Comparison of ENCODE assay signal across 26 cellular contexts in the genomic region with DNA sequence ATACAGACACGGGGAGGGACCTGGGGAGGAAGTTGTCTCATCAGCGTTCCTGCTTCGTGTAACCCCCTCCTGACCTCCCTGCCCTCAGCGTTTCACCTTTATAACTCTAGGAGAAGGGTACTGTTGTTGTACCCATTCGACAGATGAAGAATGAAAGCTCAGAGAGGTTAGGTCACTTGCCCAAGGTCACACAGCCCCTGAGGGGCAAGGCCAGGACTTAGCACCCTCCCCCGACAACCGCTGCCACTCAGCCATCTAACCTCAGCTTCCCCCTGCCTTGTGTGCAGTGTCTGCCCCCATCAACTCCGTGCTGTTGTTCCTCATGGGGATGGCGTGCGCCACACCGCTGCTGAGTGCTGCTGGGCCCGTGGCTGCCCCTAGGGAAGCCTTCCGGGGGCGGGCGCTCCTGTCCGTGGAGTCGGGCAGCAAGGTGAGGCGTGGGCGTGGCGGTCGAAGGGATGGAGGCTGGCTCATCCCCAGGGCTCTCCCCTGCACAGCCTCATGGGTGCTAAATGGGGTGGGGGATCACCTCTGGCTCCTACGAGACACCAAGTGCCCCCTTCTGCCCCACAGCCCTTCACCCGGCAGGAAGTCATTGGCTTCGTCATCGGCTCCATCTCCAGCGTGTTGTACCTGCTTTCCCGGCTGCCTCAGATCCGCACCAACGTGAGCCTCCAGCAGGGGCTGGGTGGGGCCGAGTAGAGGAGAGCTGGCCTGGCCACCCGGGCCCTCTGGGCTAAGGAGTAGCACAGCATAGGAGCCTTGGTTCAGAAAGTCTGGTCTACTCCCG. TPM values are rescaled to one million over a fixed set of nuclear protein-coding genes. Genes with fewer than 3 reads are reported as not detected.
DNase-seq lines count a peak whose midpoint lies in the region; ATAC-seq and TF ChIP-seq lines count a peak whose summit lies in the region.
"Had no signal": no experiment of that assay in that cellular context is flagged by ENCODE, and none has a peak within 500 bp of the region (broad histone marks: within the 10 kb centered on the region; RNA-seq: fewer than 3 reads in every experiment).

No MANE protein-coding gene starts in this region.

- H3K27ac Mint-ChIP-seq in stimulated activated memory B cell treated with anti-CD40 and anti-IgM and Interleukin-4, amounts not matched to agents 10 μg/mL and 1 μg/mL and 100 μg/mL, for 72 hours = no peak overlapping the region
- H3K27ac Mint-ChIP-seq in CD8-positive, alpha-beta T cell = no peak overlapping the region
- H3K27ac Mint-ChIP-seq: activated B cell treated with CpG ODN at 0.5 μM for 24 hours; activated CD4-positive, alpha-beta memory T cell treated with anti-CD3 and anti-CD28 coated beads for 36 hours; dendritic cell treated with granulocyte-macrophage colony-stimulating factor and Interleukin-4, amounts not matched to agents 40 ng/mL and 50 ng/mL, for 4 days; mesothelial cell of epicardium; natural killer cell; T-helper 1 cell treated with Interleukin-12 subunit alpha and Interleukin-12 subunit beta and Interleukin-4 antibody, amounts not matched to agents 30 μg/mL and 1 μg/mL, for 36 hours had no signal

- ATAC-seq in left ventricle myocardium superior = no peak
- ATAC-seq in left cardiac atrium = no peak
- ATAC-seq in stimulated activated memory B cell treated with anti-CD40 and anti-IgM and Interleukin-4, amounts not matched to agents 10 μg/mL and 1 μg/mL and 100 μg/mL, for 72 hours = peak; percentile 82
- no peak for ATAC-seq in CD8-positive, alpha-beta T cell
- ATAC-seq: pancreas had no signal

- H3K4me3 ChIP-seq in OCI-LY1 (ENCODE audit: low read depth, low read length, poor library complexity, severe bottlenecking) (no peak overlapping the region), brain microvascular endothelial cell (ENCODE audit: low read depth, low read length) (no peak overlapping the region), vagina (no peak overlapping the region)
- H3K4me3 ChIP-seq in CD8-positive, alpha-beta T cell (ENCODE audit: low read depth, low read length) = no peak overlapping the region
- H3K4me3 ChIP-seq: pancreas, Peyer's patch, SJSA1 had no signal

- CTCF ChIA-PET in CD8-positive, alpha-beta T cell (lab: Charles Lee) = no interaction called here

- H3K4me3 Mint-ChIP-seq in stimulated activated memory B cell treated with anti-CD40 and anti-IgM and Interleukin-4, amounts not matched to agents 10 μg/mL and 1 μg/mL and 100 μg/mL, for 72 hours = no peak overlapping the region
- H3K4me3 Mint-ChIP-seq in CD8-positive, alpha-beta T cell = no peak overlapping the region
- H3K4me3 Mint-ChIP-seq: activated B cell treated with CpG ODN at 0.5 μM for 24 hours; activated CD4-positive, alpha-beta memory T cell treated with anti-CD3 and anti-CD28 coated beads for 36 hours; dendritic cell treated with granulocyte-macrophage colony-stimulating factor and Interleukin-4, amounts not matched to agents 40 ng/mL and 50 ng/mL, for 4 days; mesothelial cell of epicardium; natural killer cell; T-helper 1 cell treated with Interleukin-12 subunit alpha and Interleukin-12 subunit beta and Interleukin-4 antibody, amounts not matched to agents 30 μg/mL and 1 μg/mL, for 36 hours had no signal

- H3K27me3 Mint-ChIP-seq in stimulated activated memory B cell treated with anti-CD40 and anti-IgM and Interleukin-4, amounts not matched to agents 10 μg/mL and 1 μg/mL and 100 μg/mL, for 72 hours = no peaks in the 10 kb centered on the region
- no peaks in the 10 kb centered on the region for H3K27me3 Mint-ChIP-seq in CD8-positive, alpha-beta T cell (ENCODE audit: low read depth)
- H3K27me3 Mint-ChIP-seq: activated B cell treated with CpG ODN at 0.5 μM for 24 hours; activated CD4-positive, alpha-beta memory T cell treated with anti-CD3 and anti-CD28 coated beads for 36 hours; dendritic cell treated with granulocyte-macrophage colony-stimulating factor and Interleukin-4, amounts not matched to agents 40 ng/mL and 50 ng/mL, for 4 days had no signal

- H3K27ac ChIP-seq in OCI-LY1 (ENCODE audit: low read depth, low read length, poor library complexity, severe bottlenecking) (peak overlapping the region; percentile 38), brain microvascular endothelial cell (no peak overlapping the region), vagina (no peak overlapping the region)
- H3K27ac ChIP-seq in CD8-positive, alpha-beta T cell (ENCODE audit: low read depth, low read length) = no peak overlapping the region
- H3K27ac ChIP-seq: pancreas, Peyer's patch, SJSA1 had no signal

- no peaks in the 10 kb centered on the region for H3K9me2 ChIP-seq in OCI-LY1 (ENCODE audit: low read depth, low read length)

- in situ Hi-C loops in brain microvascular endothelial cell (cut with HindIII; ENCODE audit: low pct_ligation_motif_present, low sequenced_read_pairs) = no loop called here

- H3K9me3 Mint-ChIP-seq in stimulated activated memory B cell treated with anti-CD40 and anti-IgM and Interleukin-4, amounts not matched to agents 10 μg/mL and 1 μg/mL and 100 μg/mL, for 72 hours = no peaks in the 10 kb centered on the region
- H3K9me3 Mint-ChIP-seq in CD8-positive, alpha-beta T cell = no peaks in the 10 kb centered on the region
- H3K9me3 Mint-ChIP-seq: activated B cell treated with CpG ODN at 0.5 μM for 24 hours; activated CD4-positive, alpha-beta memory T cell treated with anti-CD3 and anti-CD28 coated beads for 36 hours; dendritic cell treated with granulocyte-macrophage colony-stimulating factor and Interleukin-4, amounts not matched to agents 40 ng/mL and 50 ng/mL, for 4 days; mesothelial cell of epicardium; natural killer cell; T-helper 1 cell treated with Interleukin-12 subunit alpha and Interleukin-12 subunit beta and Interleukin-4 antibody, amounts not matched to agents 30 μg/mL and 1 μg/mL, for 36 hours had no signal

- intact Hi-C loops in left ventricle myocardium superior (cut with micrococcal nuclease) (no loop called here), left cardiac atrium (cut with DNase I) (no loop called here), vagina (cut with DNase I) (no loop called here)
- intact Hi-C loops in CD8-positive, alpha-beta T cell (cut with DNase I, micrococcal nuclease) = no loop called here

- peaks cover 10% of the 10 kb centered on the region for H3K4me1 Mint-ChIP-seq in stimulated activated memory B cell treated with anti-CD40 and anti-IgM and Interleukin-4, amounts not matched to agents 10 μg/mL and 1 μg/mL and 100 μg/mL, for 72 hours
- H3K4me1 Mint-ChIP-seq in CD8-positive, alpha-beta T cell (ENCODE audit: low read depth) = no peaks in the 10 kb centered on the region
- H3K4me1 Mint-ChIP-seq: activated B cell treated with CpG ODN at 0.5 μM for 24 hours, mesothelial cell of epicardium had no signal

- TF ChIP-seq CTCF in OCI-LY1 (IDR thresholded peaks at IDR 0.05; ENCODE audit: low read length) (no peak), brain microvascular endothelial cell (IDR thresholded peaks at IDR 0.05; ENCODE audit: low read depth, low read length, missing control alignments) (peak; percentile 11), vagina (IDR thresholded peaks at IDR 0.05) (no peak)
- TF ChIP-seq CTCF in CD8-positive, alpha-beta T cell (IDR thresholded peaks at IDR 0.05) = no peak

- H4K20me1 ChIP-seq in OCI-LY1 (ENCODE audit: insufficient read depth, low read length) = no peaks in the 10 kb centered on the region

- DNase-seq in left ventricle myocardium superior (peak; percentile 26), left cardiac atrium (no peak), brain microvascular endothelial cell (no peak), vagina (ENCODE audit: extremely low spot score in 2 of 2) (no peak), D341Med (ENCODE audit: low spot score) (no peak)
- no peak for DNase-seq in CD8-positive, alpha-beta T cell
- DNase-seq: activated B cell treated with CpG ODN at 0.5 μM for 24 hours; activated CD4-positive, alpha-beta memory T cell treated with anti-CD3 and anti-CD28 coated beads for 36 hours; activated T-cell treated with anti-CD3 and anti-CD28 coated beads for 4 hours; amniotic stem cell; GOT3; head of caudate nucleus; natural killer cell; NCI-H1092; NCI-H2029 treated with DMSO at 0.1 percent for 48 hours; NCI-H345; Peyer's patch; right cardiac atrium; stimulated activated CD4-positive, alpha-beta T cell treated with anti-CD3 and anti-CD28 coated beads, Interleukin-12 subunit alpha, Interleukin-12 subunit beta, amount 100 ng/mL, for 4 hours had no signal

- POLR2A ChIA-PET in CD8-positive, alpha-beta T cell (lab: Charles Lee) = no interaction called here

- H3K27me3 ChIP-seq in OCI-LY1 (ENCODE audit: insufficient read depth, low read length) (no peaks in the 10 kb centered on the region), brain microvascular endothelial cell (replicated peaks) (no peaks in the 10 kb centered on the region), vagina (no peaks in the 10 kb centered on the region)
- H3K27me3 ChIP-seq in CD8-positive, alpha-beta T cell (ENCODE audit: insufficient read depth, low read length) = no peaks in the 10 kb centered on the region
- H3K27me3 ChIP-seq: pancreas, Peyer's patch, SJSA1 had no signal

- TF ChIP-seq POLR2A in vagina (IDR thresholded peaks at IDR 0.05) = no peak

- H3F3A ChIP-seq in OCI-LY1 (ENCODE audit: insufficient read depth, low read length) = no peaks in the 10 kb centered on the region

- peak overlapping the region; percentile 37; the same call in 1 of the 2 replicates for H3K4me2 ChIP-seq in OCI-LY1 (ENCODE audit: low read length)

- no peaks in the 10 kb centered on the region for H3K9me3 ChIP-seq in OCI-LY1 (ENCODE audit: low read length)
- no peaks in the 10 kb centered on the region for H3K9me3 ChIP-seq in vagina
- H3K9me3 ChIP-seq in CD8-positive, alpha-beta T cell (ENCODE audit: low read length) = no peaks in the 10 kb centered on the region
- H3K9me3 ChIP-seq: pancreas, Peyer's patch, SJSA1 had no signal

- H3K79me2 ChIP-seq in OCI-LY1 (ENCODE audit: insufficient read depth, low read length) = no peaks in the 10 kb centered on the region

- H2AFZ ChIP-seq in OCI-LY1 (ENCODE audit: low read length) = no peak overlapping the region

- peaks cover 8% of the 10 kb centered on the region for H3K36me3 ChIP-seq in OCI-LY1 (ENCODE audit: insufficient read depth, low read length)
- peaks cover 36% of the 10 kb centered on the region for H3K36me3 ChIP-seq in brain microvascular endothelial cell (replicated peaks)
- peaks cover 0 to 43% of the 10 kb centered on the region in 2 donors for H3K36me3 ChIP-seq in vagina
- H3K36me3 ChIP-seq in CD8-positive, alpha-beta T cell (ENCODE audit: insufficient read depth, low read length) = no peaks in the 10 kb centered on the region

- peaks cover 13% of the 10 kb centered on the region for H3K4me1 ChIP-seq in OCI-LY1 (ENCODE audit: insufficient read depth, low read length, severe bottlenecking)
- no peaks in the 10 kb centered on the region for H3K4me1 ChIP-seq in vagina
- no peaks in the 10 kb centered on the region for H3K4me1 ChIP-seq in CD8-positive, alpha-beta T cell (ENCODE audit: insufficient read depth, low read length)
- H3K4me1 ChIP-seq: pancreas, Peyer's patch, SJSA1 had no signal

- no peak overlapping the region for H3K9ac ChIP-seq in OCI-LY1 (ENCODE audit: low read length)

- H3K36me3 Mint-ChIP-seq in stimulated activated memory B cell treated with anti-CD40 and anti-IgM and Interleukin-4, amounts not matched to agents 10 μg/mL and 1 μg/mL and 100 μg/mL, for 72 hours = peaks cover 62% of the 10 kb centered on the region
- peaks cover 8% of the 10 kb centered on the region for H3K36me3 Mint-ChIP-seq in CD8-positive, alpha-beta T cell
- H3K36me3 Mint-ChIP-seq: natural killer cell had no signal

RNA-seq across cellular contexts. Expression of a gene that starts 14.0 kb away (rescaled TPM):
- total RNA-seq in left ventricle myocardium superior = 7.5 TPM
- 1 to 10 TPM; 7.6 to 8.2 TPM for total RNA-seq in left cardiac atrium
- total RNA-seq in vagina = 21.4 TPM
- total RNA-seq in CD8-positive, alpha-beta T cell = 1 to 10 TPM; 1.3 to 2.1 TPM

RNA-seq across cellular contexts. Expression of a gene that starts 14.2 kb away (rescaled TPM):
- total RNA-seq in left ventricle myocardium superior = 48.7 TPM
- 10 to 100 TPM; 31.3 to 32.9 TPM for total RNA-seq in left cardiac atrium
- 63.8 TPM for total RNA-seq in vagina
- total RNA-seq in CD8-positive, alpha-beta T cell = 1 to 10 TPM; 7.9 to 8.1 TPM

RNA-seq across cellular contexts. Expression of a gene that starts 37.6 kb away (rescaled TPM):
- total RNA-seq in left ventricle myocardium superior = 0.20 TPM
- under 1 TPM in 1 of 2 donors, not detected in 1; 0.12 TPM for total RNA-seq in left cardiac atrium
- total RNA-seq in vagina = 4.2 TPM
- 1 to 10 TPM; 1.2 to 1.6 TPM for total RNA-seq in CD8-positive, alpha-beta T cell
